Comparison of ENCODE assay signal across 8 cellular contexts in genomic region chrX:153972368-153973126, GRCh38. TPM values are rescaled to one million over a fixed set of nuclear protein-coding genes. Genes with fewer than 3 reads are reported as not detected.
DNase-seq lines count a peak whose midpoint lies in the region; ATAC-seq and TF ChIP-seq lines count a peak whose summit lies in the region.

A gene with protein sequence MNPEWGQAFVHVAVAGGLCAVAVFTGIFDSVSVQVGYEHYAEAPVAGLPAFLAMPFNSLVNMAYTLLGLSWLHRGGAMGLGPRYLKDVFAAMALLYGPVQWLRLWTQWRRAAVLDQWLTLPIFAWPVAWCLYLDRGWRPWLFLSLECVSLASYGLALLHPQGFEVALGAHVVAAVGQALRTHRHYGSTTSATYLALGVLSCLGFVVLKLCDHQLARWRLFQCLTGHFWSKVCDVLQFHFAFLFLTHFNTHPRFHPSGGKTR (plus strand): TSS chrX:153972754. CDS start chrX:153982063, 9,309 bp downstream.

- in situ Hi-C loops in GM13976 (cut with MboI; ENCODE audit: low sequenced_read_pairs, unreplicated experiment): no loop called here
- in situ Hi-C loops in transverse colon (cut with MboI; ENCODE audit: low pct_ligation_motif_present in 1 of 4, low pct_unique_long_range_greater_than_20kb in 1 of 4, low sequenced_read_pairs in 3 of 4): loop anchor here in 2 of 4 donors (25.0 kb wide), 2 partner anchors 210 to 565 kb away; partner anchors contain the start of genes G6PD (in 1 of the 2), IKBKG (in 1 of the 2) and PLXNB3 (in 1 of the 2)

- peak within 1 kb of the TSS; percentile 94 to 100 (median 98) for H3K27ac ChIP-seq in transverse colon

- H3K9ac ChIP-seq in adipocyte (ENCODE audit: low read length): peak within 1 kb of the TSS; percentile 100

- H3K36me3 ChIP-seq in adipocyte (ENCODE audit: control insufficient read depth, insufficient read depth, low read length, severe bottlenecking) (no peaks in the 10 kb centered on the region), transverse colon (no peaks in the 10 kb centered on the region)

- WGBS in transverse colon (ENCODE audit: low coverage in 1 of 2), 2 donors: 25% methylated on average over 98 of the region's 103 CpGs; no CpG with 5 or more reads in 1 of the 2 donors

- intact Hi-C loops in cardiac septum (cut with DNase I): loop anchor here (10.0 kb wide), 1 partner anchor 402 kb away; the partner anchor contains the start of genes EMD and FLNA
- intact Hi-C loops in transverse colon (cut with DNase I; ENCODE audit: low total_unique reads): no loop called here

- peak; percentile 91 for DNase-seq in GM13976 (ENCODE audit: low spot score)
- peak; percentile 98 for DNase-seq in NCI-H1436 (lab: John Stamatoyannopoulos, UW)
- DNase-seq in SW 1271 (lab: John Stamatoyannopoulos, UW): peak; percentile 62 to 80
- DNase-seq in adipocyte (ENCODE audit: low read depth): peak; percentile 90
- DNase-seq in cardiac septum (ENCODE audit: low spot score): peak; percentile 95
- DNase-seq in pons (ENCODE audit: low spot score): peak; percentile 76
- peak; percentile 90 for DNase-seq in transverse colon

- TF ChIP-seq CTCF in GM13976 (IDR thresholded peaks at IDR 0.05; ENCODE audit: borderline replicate concordance, control extremely low read depth, extremely low read depth, insufficient read depth, missing control alignments): no peak
- TF ChIP-seq CTCF in transverse colon (IDR thresholded peaks at IDR 0.05): no peak

- peak; percentile 57 for ATAC-seq in HG02852 (IDR thresholded peaks at IDR 0.05; ENCODE audit: unreplicated experiment)

- no peak for TF ChIP-seq EP300 in transverse colon (IDR thresholded peaks at IDR 0.05; ENCODE audit: low read depth)

- H3K4me1 ChIP-seq in adipocyte (ENCODE audit: control insufficient read depth, insufficient read depth, low read length) (peaks cover 38% of the 10 kb centered on the region), transverse colon (peaks cover 0 to 40% (median 37%) of the 10 kb centered on the region in 4 donors)

- H3K27me3 ChIP-seq in adipocyte (replicated peaks; ENCODE audit: control insufficient read depth, insufficient read depth, low read length) (no peaks in the 10 kb centered on the region), transverse colon (no peaks in the 10 kb centered on the region)

- H3K9me3 ChIP-seq in adipocyte (ENCODE audit: control insufficient read depth, low read length): no peaks in the 10 kb centered on the region
- no peaks in the 10 kb centered on the region for H3K9me3 ChIP-seq in transverse colon

- H3K4me3 ChIP-seq in adipocyte (ENCODE audit: low read length) (peak within 1 kb of the TSS; percentile 99), transverse colon (peak within 1 kb of the TSS; percentile 63 to 91 (median 86))

- TF ChIP-seq POLR2A in transverse colon (IDR thresholded peaks at IDR 0.05): no peak

RNA-seq across cellular contexts. Expression of the gene that starts here (rescaled TPM):
- total RNA-seq in cardiac septum (10.6 TPM), transverse colon (10 to 100 TPM in 1 of 4 donors, 1 to 10 TPM in 3; 1.6 to 11.2 (median 5.5) TPM)

Comparison
In these comparisons a context has a peak if more than half of its experiments do, and no peak if none do; other contexts are left out.
1. Peak in every context shown above with its lines: DNase-seq, ATAC-seq, H3K4me3 ChIP-seq and H3K27ac ChIP-seq.